2 cellular contexts compared by ENCODE assay signal in genomic region chr2:9641641-9642040, GRCh38.
TF ChIP-seq lines count a peak whose summit lies in the region.

No MANE protein-coding gene starts in this region.

TF ChIP-seq in HEK293, 187 proteins besides CTCF, POLR2A, EP300 and RAD21:
- TF ChIP-seq ZNF280D (tag by site-specific recombination; IDR thresholded peaks at IDR 0.05) (no peak), ZBTB17 (tag by site-specific recombination; IDR thresholded peaks at IDR 0.05) (0 out of 2 replicates have a peak, but pooled peaks have one; percentile 29)
TF ChIP-seq in HEK293: peak in this region for 1.

TF ChIP-seq in SK-N-SH, 30 proteins besides CTCF, POLR2A, EP300 and RAD21 (continued from another document):
- TF ChIP-seq ZBTB33 (IDR thresholded peaks at IDR 0.05; ENCODE audit: borderline replicate concordance, low read depth) (no peak), USF2 (IDR thresholded peaks at IDR 0.05; ENCODE audit: borderline replicate concordance, low read depth, low read length) (no peak), ELF1 (IDR thresholded peaks at IDR 0.05) (no peak), FOXM1 (IDR thresholded peaks at IDR 0.05; ENCODE audit: low read depth) (no peak), TEAD4 (IDR thresholded peaks at IDR 0.05; ENCODE audit: borderline replicate concordance, insufficient read depth) (no peak), FOXJ3 (CRISPR knock-in tag; IDR thresholded peaks at IDR 0.05) (no peak), EZH2phosphoT487 (IDR thresholded peaks at IDR 0.05; ENCODE audit: borderline replicate concordance, low read depth) (no peak), RXRA (IDR thresholded peaks at IDR 0.05; ENCODE audit: borderline replicate concordance, low read depth) (no peak), TCF12 (IDR thresholded peaks at IDR 0.05) (no peak), MAX (IDR thresholded peaks at IDR 0.05; ENCODE audit: low read depth) (no peak), IRF3 (IDR thresholded peaks at IDR 0.05; ENCODE audit: low read depth, low read length) (no peak), SMC3 (IDR thresholded peaks at IDR 0.05; ENCODE audit: low read depth, low read length) (no peak), FOSL2 (IDR thresholded peaks at IDR 0.05; ENCODE audit: borderline replicate concordance, low read depth) (no peak), USF1 (IDR thresholded peaks at IDR 0.05; ENCODE audit: borderline replicate concordance, low read depth) (no peak), RFX5 (IDR thresholded peaks at IDR 0.05; ENCODE audit: low read length) (no peak)
TF ChIP-seq in SK-N-SH: peak in this region for 0.
